1 cellular context compared by ENCODE assay signal in the genomic region with DNA sequence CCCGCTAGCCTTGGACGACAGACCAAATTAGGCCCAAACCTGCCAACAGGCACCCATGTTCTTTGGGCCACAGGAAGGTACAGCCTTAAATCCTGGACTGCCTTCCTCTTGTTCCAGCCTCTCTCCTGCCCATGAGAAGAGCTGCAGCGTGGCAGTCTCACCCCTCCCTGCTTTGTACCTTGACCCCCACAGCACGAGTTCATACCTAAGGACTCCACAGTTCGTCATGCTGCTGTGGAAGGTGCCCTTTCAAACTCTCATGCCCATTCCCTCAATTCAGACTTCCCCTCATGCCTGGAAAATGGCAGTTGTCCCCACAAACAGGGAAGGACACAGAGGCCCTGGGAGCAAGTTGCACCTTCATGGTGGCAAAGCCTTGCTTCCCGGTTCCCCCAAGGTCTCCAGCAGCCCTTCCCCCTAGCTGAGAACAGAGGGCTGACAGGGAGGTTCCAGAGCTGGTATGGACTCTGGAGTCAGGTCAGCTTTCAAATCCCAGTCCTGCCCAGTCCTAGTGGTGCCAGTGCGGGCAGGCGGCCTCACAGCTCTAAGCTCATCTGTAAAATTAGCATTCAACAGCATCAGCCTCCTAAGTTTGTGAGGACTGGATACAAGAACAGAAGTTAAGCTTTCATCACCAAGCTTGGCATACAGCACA.
TF ChIP-seq lines count a peak whose summit lies in the region.

No MANE protein-coding gene starts in this region.

TF ChIP-seq in K562, 482 proteins besides CTCF, POLR2A, EP300 and RAD21:
- peak; percentile 52; the same call in 1 of the 2 replicates for TF ChIP-seq POLR2AphosphoS2 (IDR thresholded peaks at IDR 0.05; ENCODE audit: low read length)
- TF ChIP-seq HMGN3 (IDR thresholded peaks at IDR 0.05; ENCODE audit: borderline replicate concordance, extremely low read depth, insufficient read length, low read depth, low read length): no peak
